ENCODE assay signal across 9 cellular contexts in the genomic region with DNA sequence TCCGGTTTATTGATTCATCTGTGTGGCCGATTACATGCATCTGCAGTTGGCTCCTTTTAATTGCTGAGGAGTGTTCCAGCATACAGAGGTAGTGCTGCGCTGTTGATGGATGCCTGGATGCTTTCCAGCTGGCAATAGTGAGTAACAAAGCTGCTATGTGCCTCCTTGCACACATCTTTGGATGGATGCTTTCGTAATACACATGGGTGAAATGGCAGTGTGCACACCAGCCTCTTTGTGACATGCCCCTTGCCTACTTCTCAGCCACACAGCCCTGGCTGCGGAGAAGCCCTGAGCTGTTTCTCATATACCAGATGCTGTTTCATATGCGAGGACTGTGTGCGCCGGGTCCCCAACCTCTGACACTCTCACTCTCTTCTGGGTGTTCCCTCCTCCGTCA.
DNase-seq lines count a peak whose midpoint lies in the region; ATAC-seq and TF ChIP-seq lines count a peak whose summit lies in the region.
"Had no signal": no experiment of that assay in that cellular context is flagged by ENCODE, and none has a peak within 500 bp of the region (broad histone marks: within the 10 kb centered on the region; RNA-seq: fewer than 3 reads in every experiment).

No MANE protein-coding gene starts in this region.

- intact Hi-C loops in CD14-positive monocyte (cut with micrococcal nuclease): no loop called here

- TF ChIP-seq CTCF in VCaP (conservative IDR thresholded peaks at IDR 0.05) (no peak), CD14-positive monocyte (IDR thresholded peaks at IDR 0.05) (no peak)

- H3K36me3 Mint-ChIP-seq in CD14-positive monocyte: no peaks in the 10 kb centered on the region

- H3K9me3 ChIP-seq in BLaER1: no peaks in the 10 kb centered on the region

- peaks cover 92% of the 10 kb centered on the region for H3K4me1 ChIP-seq in BLaER1

- H3K4me1 Mint-ChIP-seq in CD14-positive monocyte: no peaks in the 10 kb centered on the region

- no peak overlapping the region for H3K27ac Mint-ChIP-seq in CD14-positive monocyte

- peaks cover 0 to 5% (median 0%) of the 10 kb centered on the region in 3 donors for H3K27me3 Mint-ChIP-seq in CD14-positive monocyte (ENCODE audit: low read depth in 3 of 3)

- no peak overlapping the region for H3K4me3 ChIP-seq in BLaER1

- peak overlapping the region; percentile 76; the same call in 1 of the 2 replicates for H3K27ac ChIP-seq in BLaER1
- peak overlapping the region; percentile 62 for H3K27ac ChIP-seq in VCaP

- H3K4me2 ChIP-seq in BLaER1: peak overlapping the region; percentile 88

- H3K36me3 ChIP-seq in BLaER1: no peaks in the 10 kb centered on the region

- H3K9ac ChIP-seq in BLaER1: no peak overlapping the region

- ATAC-seq in HG03135 (IDR thresholded peaks at IDR 0.05; ENCODE audit: unreplicated experiment) (no peak), GM21367 (IDR thresholded peaks at IDR 0.05; ENCODE audit: unreplicated experiment) (no peak)

- no peak overlapping the region for H3K4me3 Mint-ChIP-seq in CD14-positive monocyte

- no peaks in the 10 kb centered on the region for H3K27me3 ChIP-seq in BLaER1

- H4K20me1 ChIP-seq in BLaER1: no peaks in the 10 kb centered on the region

- DNase-seq in NCI-H1092 (lab: John Stamatoyannopoulos, UW): peak; percentile 60
- peak; percentile 14 for DNase-seq in iris pigment epithelial cell (ENCODE audit: low read depth)
- no peak for DNase-seq in CD14-positive monocyte (ENCODE audit: low spot score)
- DNase-seq in NCI-H187 (lab: John Stamatoyannopoulos, UW): no peak
- DNase-seq: GF-D8 had no signal

- H3K9me3 Mint-ChIP-seq in CD14-positive monocyte: no peaks in the 10 kb centered on the region

Comparison
In these comparisons a context has a peak if more than half of its experiments do, and no peak if none do; other contexts are left out.
1. DNase-seq: peak in NCI-H1092 (single experiment) and iris pigment epithelial cell (single experiment); none in CD14-positive monocyte (single experiment) and NCI-H187 (0 of 2).